11 cellular contexts compared by ENCODE assay signal in genomic region chr4:185567828-185568442, GRCh38. TPM values are rescaled to one million over a fixed set of nuclear protein-coding genes. Genes with fewer than 3 reads are reported as not detected.
DNase-seq lines count a peak whose midpoint lies in the region; ATAC-seq and FAIRE-seq lines count a peak whose summit lies in the region.
"Had no signal": no experiment of that assay in that cellular context is flagged by ENCODE, and none has a peak within 500 bp of the region (broad histone marks: within the 10 kb centered on the region; RNA-seq: fewer than 3 reads in every experiment).

No MANE protein-coding gene starts in this region.

- H3K4me3 ChIP-seq in GM23248, result no peak overlapping the region
- H3K4me3 ChIP-seq in small intestine (ENCODE audit: low read depth in 1 of 2, low read length in 2 of 2), result no peak overlapping the region
- H3K4me3 ChIP-seq: adrenal gland had no signal

- peak overlapping the region; percentile 44 for H3K9ac ChIP-seq in GM23248

- H3K27me3 ChIP-seq in GM23248 (replicated peaks; ENCODE audit: insufficient read depth), result no peaks in the 10 kb centered on the region
- H3K27me3 ChIP-seq in small intestine (ENCODE audit: control insufficient read depth in 2 of 2, insufficient read depth in 2 of 2, low read length in 2 of 2), result no peaks in the 10 kb centered on the region
- H3K27me3 ChIP-seq: adrenal gland had no signal

- no peak overlapping the region for H3K4me2 ChIP-seq in GM23248 (ENCODE audit: unreplicated experiment)

- ATAC-seq in HG03108 (IDR thresholded peaks at IDR 0.05; ENCODE audit: unreplicated experiment), result no peak

- H4K20me1 ChIP-seq in GM23248 (ENCODE audit: insufficient read depth), result no peaks in the 10 kb centered on the region

- no peak for FAIRE-seq in small intestine (lab: Jason Lieb, UNC)

- H3K4me1 ChIP-seq in GM23248 (ENCODE audit: insufficient read depth) (peaks cover 16% of the 10 kb centered on the region), small intestine (ENCODE audit: control insufficient read depth in 2 of 2, insufficient read depth in 1 of 2, low read depth in 1 of 2, low read length in 1 of 2) (peaks cover 0 to 2% of the 10 kb centered on the region in 2 donors)

- H3K27ac ChIP-seq in GM23248 (peak overlapping the region; percentile 75), small intestine (ENCODE audit: low read depth in 1 of 2, low read length in 1 of 2) (peak overlapping the region in 1 of 2 donors; percentile 80)

- H3F3A ChIP-seq in GM23248 (ENCODE audit: insufficient read depth), result peaks cover 6% of the 10 kb centered on the region; the same call in 1 of the 2 replicates

- H3K79me2 ChIP-seq in GM23248 (ENCODE audit: insufficient read depth), result no peaks in the 10 kb centered on the region

- H3K36me3 ChIP-seq in GM23248 (ENCODE audit: low read depth), result no peaks in the 10 kb centered on the region
- H3K36me3 ChIP-seq in small intestine (ENCODE audit: control insufficient read depth in 2 of 2, insufficient read depth in 2 of 2, low read length in 2 of 2), result no peaks in the 10 kb centered on the region
- H3K36me3 ChIP-seq: adrenal gland had no signal

- H3K9me3 ChIP-seq in GM23248 (ENCODE audit: low read depth) (no peaks in the 10 kb centered on the region), small intestine (ENCODE audit: control insufficient read depth, low read depth) (no peaks in the 10 kb centered on the region)
- H3K9me3 ChIP-seq: adrenal gland had no signal

- WGBS in GM23248 (ENCODE audit: low coverage in 1 of 2, low lambda C conversion rate in 2 of 2, missing lambda C conversion rate in 2 of 2), 2 experiments, result 54% methylated on average over 8 of the region's 8 CpGs
- WGBS in small intestine, 3 donors, result 32 to 43% (median 39%) methylated on average over 8 of the region's 8 CpGs

- peak overlapping the region; percentile 26; the same call in 1 of the 2 replicates for H2AFZ ChIP-seq in GM23248

- H3K9me2 ChIP-seq in GM23248 (ENCODE audit: insufficient read depth), result no peaks in the 10 kb centered on the region

- DNase-seq in GM23248 (peak; percentile 38), dermis blood vessel endothelial cell (peak; percentile 23), medulla oblongata (ENCODE audit: extremely low spot score) (peak; percentile 75), small intestine (peak; percentile 52), NCI-H748 (lab: John Stamatoyannopoulos, UW; ENCODE audit: unreplicated experiment) (no peak), NCI-H2227 treated with DMSO at 0.1 percent for 48 hours (lab: John Stamatoyannopoulos, UW) (no peak), NCI-H1436 treated with DMSO at 0.1 percent for 48 hours (lab: John Stamatoyannopoulos, UW) (no peak)
- DNase-seq: DMS 273 treated with DMSO at 0.1 percent for 48 hours, NCI-H187 had no signal

- in situ Hi-C loops in GM23248 (cut with MboI), result no loop called here

RNA-seq across cellular contexts. Expression of gene PDLIM3, which starts 32.6 kb away (rescaled TPM):
- 0.25 TPM in 1 of 2 replicates, not detected in the other for total RNA-seq in GM23248 (2014; rRNA removed; shearing (Covaris generic))
- 0.51 and 0.69 TPM in 2 replicates for polyA plus RNA-seq in GM23248 (2016; fragmentation: Nextera tagmentation; extraction: Ambion mirVana)
- 41.0 and 113 TPM in 2 replicates for total RNA-seq in dermis blood vessel endothelial cell
- 10 to 100 TPM in 2 of 3 donors, 1 to 10 TPM in 1; 2.9 to 27.6 (median 25.0) TPM for polyA plus RNA-seq in small intestine

Comparison
In these comparisons a context has a peak if more than half of its experiments do, and no peak if none do; other contexts are left out.
1. DNase-seq: peak in GM23248 (single experiment), dermis blood vessel endothelial cell (single experiment), medulla oblongata (single experiment) and small intestine (single experiment); none in NCI-H748 (single experiment), NCI-H2227 treated with DMSO at 0.1 percent for 48 hours (single experiment) and NCI-H1436 treated with DMSO at 0.1 percent for 48 hours (single experiment).
2. RNA of gene PDLIM3, which starts 32.6 kb away (total RNA-seq): 41.0 to 113 TPM in dermis blood vessel endothelial cell; 0.25 TPM in GM23248; every median in the first group is over 10 times any median in the second.